In the genomic region with DNA sequence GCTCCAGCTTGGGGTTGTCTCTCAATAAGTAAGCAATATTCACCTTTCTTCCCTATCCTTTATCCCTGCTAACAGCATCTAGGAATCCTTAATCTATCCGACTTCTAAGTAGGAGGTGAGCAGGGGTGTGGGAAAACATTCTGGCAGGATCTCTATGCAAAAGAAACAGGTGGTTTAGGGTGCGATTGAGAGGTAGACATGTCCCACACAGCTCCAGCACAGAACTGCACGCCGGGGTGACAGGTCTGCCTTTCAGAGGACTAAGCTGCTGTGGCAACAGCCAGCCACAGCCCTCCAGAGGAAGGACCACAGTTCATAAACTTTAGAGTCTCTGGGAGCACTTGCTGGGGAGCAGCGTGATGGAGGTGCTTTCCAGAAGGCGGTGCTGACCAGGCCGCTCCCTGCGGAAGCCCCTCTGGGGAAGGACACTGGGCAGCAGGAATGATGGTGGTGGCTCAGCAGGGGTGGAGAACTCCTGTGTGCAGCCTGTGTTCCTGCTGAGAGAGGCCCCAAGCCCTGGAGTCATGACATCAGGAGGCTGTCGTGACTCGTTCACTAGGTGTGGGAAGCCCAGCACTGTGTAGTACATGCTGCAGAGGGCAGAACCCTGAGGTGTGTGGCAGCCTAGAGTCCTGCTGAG, we compare ENCODE assay signal across 23 cellular contexts.
"Had no signal": no experiment of that assay in that cellular context is flagged by ENCODE, and none has a peak within 500 bp of the region (broad histone marks: within the 10 kb centered on the region; RNA-seq: fewer than 3 reads in every experiment).

No MANE protein-coding gene starts in this region.

- H3K4me2 ChIP-seq: neural progenitor cell had no signal

- H3K27me3 ChIP-seq: neural progenitor cell, ovary, right atrium auricular region, spleen, tibial nerve, vagina had no signal

- DNase-seq: hypothalamus; immature natural killer cell; kidney; left ventricle myocardium inferior; mesendoderm; naive B cell; natural killer cell; nephron progenitor cell; ovary; spleen; stimulated activated CD4-positive, alpha-beta T cell treated with anti-CD3 and anti-CD28 coated beads, Interleukin-4, amount 100 ng/mL, for 24 hours; stimulated activated naive CD4-positive, alpha-beta T cell treated with Interleukin-2 at 50 U/mL for 16 hours; stimulated activated naive CD8-positive, alpha-beta T cell treated with anti-CD3 and anti-CD28 coated beads, Interleukin-15, amount 100 ng/mL, for 72 hours; substantia nigra had no signal

- H3K36me3 ChIP-seq: left ventricle myocardium inferior, neural progenitor cell, ovary, right atrium auricular region, spleen, tibial nerve, vagina had no signal

- H3K4me1 ChIP-seq: left ventricle myocardium inferior, neural progenitor cell, right atrium auricular region, spleen, tibial nerve, vagina had no signal

- H3K27ac ChIP-seq: left ventricle myocardium inferior, neural progenitor cell, ovary, right atrium auricular region, skin epidermis, spleen, tibial nerve, vagina had no signal

- H2AFZ ChIP-seq: neural progenitor cell had no signal

- FAIRE-seq: islet of Langerhans, kidney had no signal

- H3K4me3 ChIP-seq: left ventricle myocardium inferior, lung, neural progenitor cell, ovary, right atrium auricular region, skin epidermis, spleen, tibial nerve, vagina had no signal

- H3K9ac ChIP-seq: neural progenitor cell had no signal

- ATAC-seq: sciatic nerve; stimulated activated memory B cell treated with anti-CD40 and anti-IgM and Interleukin-4, amounts not matched to agents 10 μg/mL and 1 μg/mL and 100 μg/mL, for 72 hours; stimulated activated naive CD8-positive, alpha-beta T cell treated with anti-CD3 and anti-CD28 coated beads, Interleukin-15, amount 100 ng/mL, for 72 hours had no signal

- H3K9me3 ChIP-seq: left ventricle myocardium inferior, ovary, right atrium auricular region, spleen, tibial nerve, vagina had no signal
